26 cellular contexts compared by ENCODE assay signal in genomic region chr7:95322874-95323273, GRCh38. TPM values are rescaled to one million over a fixed set of nuclear protein-coding genes. Genes with fewer than 3 reads are reported as not detected.
"Had no signal": no experiment of that assay in that cellular context is flagged by ENCODE, and none has a peak within 500 bp of the region (broad histone marks: within the 10 kb centered on the region; RNA-seq: fewer than 3 reads in every experiment).

No MANE protein-coding gene starts in this region.

- H3K4me3 Mint-ChIP-seq: activated CD4-positive, alpha-beta T cell treated with anti-CD3 and anti-CD28 coated beads, Interleukin-2, amount 10 ng/mL, durations not matched to agents 7 days and 5 days; activated CD8-positive, alpha-beta T cell treated with anti-CD3 and anti-CD28 coated beads, Interleukin-2, amount 10 ng/mL, durations not matched to agents 7 days and 5 days; activated T-cell treated with anti-CD3 and anti-CD28 coated beads, Interleukin-2, amount 50 U/mL, for 24 hours; immature natural killer cell; naive B cell; neural progenitor cell; stimulated activated effector memory CD8-positive, alpha-beta T cell treated with anti-CD3 and anti-CD28 coated beads, Interleukin-12 subunit alpha, Interleukin-12 subunit beta, amount 100 ng/mL, for 72 hours had no signal

- H3K36me3 Mint-ChIP-seq: immature natural killer cell; neural progenitor cell; stimulated activated effector memory CD8-positive, alpha-beta T cell treated with anti-CD3 and anti-CD28 coated beads, Interleukin-12 subunit alpha, Interleukin-12 subunit beta, amount 100 ng/mL, for 72 hours had no signal

- H3K27ac ChIP-seq: breast epithelium, heart right ventricle, neural progenitor cell, thoracic aorta, upper lobe of right lung had no signal

- H3K9me3 ChIP-seq: breast epithelium, heart right ventricle, mucosa of descending colon, thoracic aorta, upper lobe of right lung had no signal

- H3K4me3 ChIP-seq: breast epithelium, heart right ventricle, mucosa of descending colon, neural progenitor cell, thoracic aorta, upper lobe of right lung had no signal

- DNase-seq: activated CD4-positive, alpha-beta T cell treated with anti-CD3 and anti-CD28 coated beads, Interleukin-2, amount 10 ng/mL, durations not matched to agents 7 days and 5 days; activated CD8-positive, alpha-beta T cell treated with anti-CD3 and anti-CD28 coated beads, Interleukin-2, amount 10 ng/mL, durations not matched to agents 7 days and 5 days; activated naive CD4-positive, alpha-beta T cell treated with Interleukin-2 at 50 U/mL for 16 hours; activated T-cell treated with anti-CD3 and anti-CD28 coated beads, Interleukin-2, amount 50 U/mL, for 24 hours; aorta; cerebellar nuclear complex; effector CD4-positive, alpha-beta T cell; heart right ventricle; immature natural killer cell; kidney glomerular epithelial cell; mesenchymal stem cell; mucosa of descending colon; naive B cell; stimulated activated CD4-positive, alpha-beta T cell treated with anti-CD3 and anti-CD28 coated beads, Interleukin-4, amount 100 ng/mL, for 24 hours; T-helper 9 cell; upper lobe of right lung had no signal

- H3K4me1 Mint-ChIP-seq: immature natural killer cell; stimulated activated effector memory CD8-positive, alpha-beta T cell treated with anti-CD3 and anti-CD28 coated beads, Interleukin-12 subunit alpha, Interleukin-12 subunit beta, amount 100 ng/mL, for 72 hours had no signal

- ATAC-seq: activated CD4-positive, CD25-positive, alpha-beta regulatory T cell treated with anti-CD3 and anti-CD28 coated beads, Interleukin-2, amount 50 U/mL, for 24 hours; activated CD8-positive, alpha-beta T cell treated with anti-CD3 and anti-CD28 coated beads, Interleukin-2, amount 10 ng/mL, durations not matched to agents 7 days and 5 days; esophagus mucosa; mucosa of descending colon; stimulated activated effector memory CD8-positive, alpha-beta T cell treated with anti-CD3 and anti-CD28 coated beads, Interleukin-12 subunit alpha, Interleukin-12 subunit beta, amount 100 ng/mL, for 72 hours; upper lobe of right lung had no signal

- H3K9me3 Mint-ChIP-seq: activated CD4-positive, alpha-beta T cell treated with anti-CD3 and anti-CD28 coated beads, Interleukin-2, amount 10 ng/mL, durations not matched to agents 7 days and 5 days; activated T-cell treated with anti-CD3 and anti-CD28 coated beads, Interleukin-2, amount 50 U/mL, for 24 hours; immature natural killer cell; neural progenitor cell had no signal

- H3K27ac Mint-ChIP-seq: activated CD4-positive, alpha-beta T cell treated with anti-CD3 and anti-CD28 coated beads, Interleukin-2, amount 10 ng/mL, durations not matched to agents 7 days and 5 days; activated CD8-positive, alpha-beta T cell treated with anti-CD3 and anti-CD28 coated beads, Interleukin-2, amount 10 ng/mL, durations not matched to agents 7 days and 5 days; activated T-cell treated with anti-CD3 and anti-CD28 coated beads, Interleukin-2, amount 50 U/mL, for 24 hours; activated T-helper 2 cell treated with anti-CD3 and anti-CD28 coated beads, Interferon-gamma antibody, Interleukin-2, Interleukin-4, amounts not matched to agents 10 μg/mL and 5 μg/mL and 100 μg/mL, durations not matched to agents 14 hours and 24 hours and 36 hours; immature natural killer cell; naive B cell; neural progenitor cell; progenitor cell of endocrine pancreas; stimulated activated effector memory CD8-positive, alpha-beta T cell treated with anti-CD3 and anti-CD28 coated beads, Interleukin-12 subunit alpha, Interleukin-12 subunit beta, amount 100 ng/mL, for 72 hours had no signal

- H3K36me3 ChIP-seq: breast epithelium, heart right ventricle, thoracic aorta, upper lobe of right lung had no signal

- H3K4me1 ChIP-seq: breast epithelium, heart right ventricle, upper lobe of right lung had no signal

RNA-seq across cellular contexts. Expression of gene PON1, which starts 1.5 kb away (rescaled TPM):
- total RNA-seq: activated CD4-positive, alpha-beta T cell treated with anti-CD3 and anti-CD28 coated beads, Interleukin-2, amount 10 ng/mL, durations not matched to agents 7 days and 5 days; activated CD8-positive, alpha-beta T cell treated with anti-CD3 and anti-CD28 coated beads, Interleukin-2, amount 10 ng/mL, durations not matched to agents 7 days and 5 days; activated T-helper 2 cell treated with anti-CD3 and anti-CD28 coated beads, Interferon-gamma antibody, Interleukin-2, Interleukin-4, amounts not matched to agents 10 μg/mL and 5 μg/mL and 100 μg/mL, durations not matched to agents 14 hours and 24 hours and 36 hours; aorta; esophagus mucosa; heart right ventricle; mucosa of descending colon; osteoblast; skeletal muscle tissue; thoracic aorta had no signal
- polyA plus RNA-seq: aorta had no signal
